Comparison of ENCODE assay signal across 22 cellular contexts in the genomic region with DNA sequence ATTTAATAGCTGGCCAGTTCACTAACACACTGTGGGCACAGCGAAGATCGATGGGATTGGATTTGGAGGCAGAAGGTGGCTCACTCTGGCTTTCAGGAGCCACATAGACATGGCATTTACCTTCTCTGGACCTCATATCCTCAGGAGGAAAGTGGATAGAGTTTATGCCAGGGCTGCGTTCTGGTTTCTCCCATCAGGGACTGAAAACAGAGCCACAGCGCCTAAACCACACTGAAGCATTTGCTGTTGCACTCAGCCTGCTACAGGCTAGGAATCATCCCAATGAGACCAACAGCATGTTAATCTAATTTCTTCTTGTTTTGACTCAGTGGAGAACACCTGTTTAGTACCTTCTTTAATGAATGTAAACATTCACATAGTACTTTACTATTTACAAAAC. TPM values are rescaled to one million over a fixed set of nuclear protein-coding genes. Genes with fewer than 3 reads are reported as not detected.
DNase-seq lines count a peak whose midpoint lies in the region; ATAC-seq and TF ChIP-seq lines count a peak whose summit lies in the region.
"Had no signal": no experiment of that assay in that cellular context is flagged by ENCODE, and none has a peak within 500 bp of the region (broad histone marks: within the 10 kb centered on the region; RNA-seq: fewer than 3 reads in every experiment).

No MANE protein-coding gene starts in this region.

- intact Hi-C loops in activated CD4-positive, alpha-beta T cell treated with anti-CD3 and anti-CD28 coated beads, Interleukin-2, amount 10 ng/mL, durations not matched to agents 24 days and 14 days (cut with micrococcal nuclease) = no loop called here
- intact Hi-C loops in CD8-positive, alpha-beta T cell (cut with DNase I, micrococcal nuclease) = loop anchor here in 1 of 2 experiments (10.0 kb wide), 1 partner anchor 160 kb away; no protein-coding TSS in a partner anchor
- intact Hi-C loops in activated T-helper 2 cell treated with anti-CD3 and anti-CD28 coated beads, Interferon-gamma antibody, Interleukin-2, Interleukin-4, amounts not matched to agents 10 μg/mL and 5 μg/mL and 100 μg/mL, durations not matched to agents 14 hours and 24 hours and 36 hours (cut with micrococcal nuclease) = loop anchor here (10.0 kb wide), 2 partner anchors 60 to 320 kb away; a partner anchor contains a TSS

- ATAC-seq in CD8-positive, alpha-beta T cell = no peak
- ATAC-seq in GM23338 = no peak

- POLR2A ChIA-PET in CD8-positive, alpha-beta T cell (lab: Charles Lee) = no interaction called here

- CTCF ChIA-PET in CD8-positive, alpha-beta T cell (lab: Charles Lee) = no interaction called here

- H2AFZ ChIP-seq in GM23338 = no peak overlapping the region

- H3K4me3 ChIP-seq in CD8-positive, alpha-beta T cell (ENCODE audit: low read depth, low read length) = no peak overlapping the region
- H3K4me3 ChIP-seq in GM23338 = no peak overlapping the region
- H3K4me3 ChIP-seq: stomach, transverse colon had no signal

- H3F3A ChIP-seq in GM23338 (replicated peaks; ENCODE audit: low read depth) = no peaks in the 10 kb centered on the region

- no peaks in the 10 kb centered on the region for H3K79me2 ChIP-seq in GM23338 (replicated peaks; ENCODE audit: insufficient read depth)

- H3K27ac ChIP-seq in CD8-positive, alpha-beta T cell (ENCODE audit: low read depth, low read length) = no peak overlapping the region
- H3K27ac ChIP-seq in GM23338 (ENCODE audit: low read depth) = no peak overlapping the region
- H3K27ac ChIP-seq: KMS-11, stomach, transverse colon had no signal

- no peaks in the 10 kb centered on the region for H3K9me3 ChIP-seq in CD8-positive, alpha-beta T cell (ENCODE audit: low read length)
- H3K9me3 ChIP-seq: SK-N-SH, stomach, transverse colon had no signal

- no peaks in the 10 kb centered on the region for H3K27me3 ChIP-seq in CD8-positive, alpha-beta T cell (ENCODE audit: insufficient read depth, low read length)
- no peaks in the 10 kb centered on the region for H3K27me3 ChIP-seq in GM23338 (ENCODE audit: insufficient read depth)
- H3K27me3 ChIP-seq: stomach, transverse colon had no signal

- H3K36me3 Mint-ChIP-seq in activated CD4-positive, alpha-beta T cell treated with anti-CD3 and anti-CD28 coated beads, Interleukin-2, amount 10 ng/mL, durations not matched to agents 24 days and 14 days (ENCODE audit: low read depth) = no peaks in the 10 kb centered on the region
- peaks cover 2% of the 10 kb centered on the region for H3K36me3 Mint-ChIP-seq in CD8-positive, alpha-beta T cell
- H3K36me3 Mint-ChIP-seq in activated T-helper 2 cell treated with anti-CD3 and anti-CD28 coated beads, Interferon-gamma antibody, Interleukin-2, Interleukin-4, amounts not matched to agents 10 μg/mL and 5 μg/mL and 100 μg/mL, durations not matched to agents 14 hours and 24 hours and 36 hours (ENCODE audit: low read depth) = no peaks in the 10 kb centered on the region
- H3K36me3 Mint-ChIP-seq in immature natural killer cell (no peaks in the 10 kb centered on the region), GM23338 (ENCODE audit: low read depth) (no peaks in the 10 kb centered on the region)

- H3K36me3 ChIP-seq in CD8-positive, alpha-beta T cell (ENCODE audit: insufficient read depth, low read length) = no peaks in the 10 kb centered on the region
- no peaks in the 10 kb centered on the region for H3K36me3 ChIP-seq in GM23338 (ENCODE audit: insufficient read depth)
- H3K36me3 ChIP-seq: stomach, transverse colon had no signal

- H3K4me2 ChIP-seq in GM23338 = no peak overlapping the region
- H3K4me2 ChIP-seq: KMS-11, SK-N-SH had no signal

- peaks cover 32% of the 10 kb centered on the region for H3K4me1 Mint-ChIP-seq in activated CD4-positive, alpha-beta T cell treated with anti-CD3 and anti-CD28 coated beads, Interleukin-2, amount 10 ng/mL, durations not matched to agents 24 days and 14 days
- H3K4me1 Mint-ChIP-seq in CD8-positive, alpha-beta T cell (ENCODE audit: low read depth) = peaks cover 42% of the 10 kb centered on the region
- H3K4me1 Mint-ChIP-seq in activated T-helper 2 cell treated with anti-CD3 and anti-CD28 coated beads, Interferon-gamma antibody, Interleukin-2, Interleukin-4, amounts not matched to agents 10 μg/mL and 5 μg/mL and 100 μg/mL, durations not matched to agents 14 hours and 24 hours and 36 hours (ENCODE audit: low read depth) = peaks cover 49% of the 10 kb centered on the region
- H3K4me1 Mint-ChIP-seq in immature natural killer cell (peaks cover 35 to 72% of the 10 kb centered on the region in 2 donors), GM23338 (peaks cover 5% of the 10 kb centered on the region; the same call in 2 of the 3 replicates)

- no peak for TF ChIP-seq CTCF in CD8-positive, alpha-beta T cell (IDR thresholded peaks at IDR 0.05)
- no peak for TF ChIP-seq CTCF in GM20000 (IDR thresholded peaks at IDR 0.05; ENCODE audit: extremely low read depth, missing control alignments)
- TF ChIP-seq CTCF in GM23338 (conservative IDR thresholded peaks at IDR 0.05; ENCODE audit: low read depth in 2 of 2) = no peak

- H3K4me3 Mint-ChIP-seq in activated CD4-positive, alpha-beta T cell treated with anti-CD3 and anti-CD28 coated beads, Interleukin-2, amount 10 ng/mL, durations not matched to agents 24 days and 14 days = peak overlapping the region; percentile 31
- peak overlapping the region; percentile 9 for H3K4me3 Mint-ChIP-seq in CD8-positive, alpha-beta T cell
- H3K4me3 Mint-ChIP-seq in activated T-helper 2 cell treated with anti-CD3 and anti-CD28 coated beads, Interferon-gamma antibody, Interleukin-2, Interleukin-4, amounts not matched to agents 10 μg/mL and 5 μg/mL and 100 μg/mL, durations not matched to agents 14 hours and 24 hours and 36 hours (ENCODE audit: low read depth) = peak overlapping the region; percentile 31
- H3K4me3 Mint-ChIP-seq in immature natural killer cell (peak overlapping the region in 2 of 5 donors; percentile 84 to 88), GM23338 (no peak overlapping the region)
- H3K4me3 Mint-ChIP-seq: activated naive CD4-positive, alpha-beta T cell treated with anti-CD3 and anti-CD28 coated beads for 36 hours had no signal

- H3K27ac Mint-ChIP-seq in activated CD4-positive, alpha-beta T cell treated with anti-CD3 and anti-CD28 coated beads, Interleukin-2, amount 10 ng/mL, durations not matched to agents 24 days and 14 days = no peak overlapping the region
- no peak overlapping the region for H3K27ac Mint-ChIP-seq in CD8-positive, alpha-beta T cell
- no peak overlapping the region for H3K27ac Mint-ChIP-seq in activated T-helper 2 cell treated with anti-CD3 and anti-CD28 coated beads, Interferon-gamma antibody, Interleukin-2, Interleukin-4, amounts not matched to agents 10 μg/mL and 5 μg/mL and 100 μg/mL, durations not matched to agents 14 hours and 24 hours and 36 hours
- H3K27ac Mint-ChIP-seq in immature natural killer cell (peak overlapping the region; percentile 11 to 93 (median 77)), GM23338 (no peak overlapping the region)
- H3K27ac Mint-ChIP-seq: activated naive CD4-positive, alpha-beta T cell treated with anti-CD3 and anti-CD28 coated beads for 36 hours had no signal

- H3K9me3 Mint-ChIP-seq in activated CD4-positive, alpha-beta T cell treated with anti-CD3 and anti-CD28 coated beads, Interleukin-2, amount 10 ng/mL, durations not matched to agents 24 days and 14 days = no peaks in the 10 kb centered on the region
- no peaks in the 10 kb centered on the region for H3K9me3 Mint-ChIP-seq in CD8-positive, alpha-beta T cell
- H3K9me3 Mint-ChIP-seq in activated T-helper 2 cell treated with anti-CD3 and anti-CD28 coated beads, Interferon-gamma antibody, Interleukin-2, Interleukin-4, amounts not matched to agents 10 μg/mL and 5 μg/mL and 100 μg/mL, durations not matched to agents 14 hours and 24 hours and 36 hours = no peaks in the 10 kb centered on the region
- H3K9me3 Mint-ChIP-seq in immature natural killer cell (no peaks in the 10 kb centered on the region), GM23338 (no peaks in the 10 kb centered on the region)
- H3K9me3 Mint-ChIP-seq: activated naive CD4-positive, alpha-beta T cell treated with anti-CD3 and anti-CD28 coated beads for 36 hours had no signal

- H3K9me2 ChIP-seq in GM23338 (ENCODE audit: insufficient read depth) = no peaks in the 10 kb centered on the region
- H3K9me2 ChIP-seq: SK-N-SH had no signal

- H4K20me1 ChIP-seq in GM23338 (replicated peaks; ENCODE audit: insufficient read depth) = no peaks in the 10 kb centered on the region

- peak; percentile 57 for DNase-seq in activated CD4-positive, alpha-beta T cell treated with anti-CD3 and anti-CD28 coated beads, Interleukin-2, amount 10 ng/mL, durations not matched to agents 24 days and 14 days
- DNase-seq in activated CD4-positive, alpha-beta T cell treated with anti-CD3 and anti-CD28 coated beads, Interleukin-2, amount 50 U/mL, for 48 hours = no peak
- DNase-seq in CD8-positive, alpha-beta T cell = no peak
- DNase-seq in activated T-helper 2 cell treated with anti-CD3 and anti-CD28 coated beads, Interferon-gamma antibody, Interleukin-2, Interleukin-4, amounts not matched to agents 10 μg/mL and 5 μg/mL and 100 μg/mL, durations not matched to agents 14 hours and 24 hours and 36 hours (ENCODE audit: low spot score) = no peak
- DNase-seq in immature natural killer cell (no peak), GM20000 (ENCODE audit: low spot score) (no peak), GM23338 (ENCODE audit: low spot score) (no peak)
- DNase-seq in activated CD4-positive, CD25-positive, alpha-beta regulatory T cell (lab: John Stamatoyannopoulos, UW) = no peak
- DNase-seq: 8988T; activated CD4-positive, alpha-beta T cell treated with anti-CD3 and anti-CD28 coated beads for 1 hour; activated naive CD4-positive, alpha-beta T cell treated with anti-CD3 and anti-CD28 coated beads for 36 hours; AML-193; Calu3; HCEC 1CT; NCI-H2029; SK-N-SH; stimulated activated CD4-positive, alpha-beta T cell treated with anti-CD3 and anti-CD28 coated beads, Interleukin-4, amount 100 ng/mL, for 1 hour; stomach; transverse colon had no signal

- H3K4me1 ChIP-seq in CD8-positive, alpha-beta T cell (ENCODE audit: insufficient read depth, low read length) = peaks cover 24% of the 10 kb centered on the region
- H3K4me1 ChIP-seq in GM23338 (ENCODE audit: insufficient read depth) = no peaks in the 10 kb centered on the region

- H3K27me3 Mint-ChIP-seq in activated CD4-positive, alpha-beta T cell treated with anti-CD3 and anti-CD28 coated beads, Interleukin-2, amount 10 ng/mL, durations not matched to agents 24 days and 14 days = no peaks in the 10 kb centered on the region
- no peaks in the 10 kb centered on the region for H3K27me3 Mint-ChIP-seq in CD8-positive, alpha-beta T cell (ENCODE audit: low read depth)
- no peaks in the 10 kb centered on the region for H3K27me3 Mint-ChIP-seq in activated T-helper 2 cell treated with anti-CD3 and anti-CD28 coated beads, Interferon-gamma antibody, Interleukin-2, Interleukin-4, amounts not matched to agents 10 μg/mL and 5 μg/mL and 100 μg/mL, durations not matched to agents 14 hours and 24 hours and 36 hours (ENCODE audit: low read depth)
- H3K27me3 Mint-ChIP-seq in immature natural killer cell (ENCODE audit: low read depth in 3 of 3) (peaks cover 3 to 9% (median 5%) of the 10 kb centered on the region in 3 donors), GM23338 (ENCODE audit: insufficient read depth, low read depth, poor library complexity) (peaks cover 2% of the 10 kb centered on the region)

RNA-seq across cellular contexts. Expression of a gene that starts 1.6 kb away (rescaled TPM):
- total RNA-seq in activated CD4-positive, alpha-beta T cell treated with anti-CD3 and anti-CD28 coated beads, Interleukin-2, amount 10 ng/mL, durations not matched to agents 24 days and 14 days = 0.90 and 1.1 TPM in 2 replicates
- total RNA-seq in CD8-positive, alpha-beta T cell = 1 to 10 TPM; 1.8 to 2.1 TPM
- total RNA-seq in activated T-helper 2 cell treated with anti-CD3 and anti-CD28 coated beads, Interferon-gamma antibody, Interleukin-2, Interleukin-4, amounts not matched to agents 10 μg/mL and 5 μg/mL and 100 μg/mL, durations not matched to agents 14 hours and 24 hours and 36 hours = 3.2 and 3.7 TPM in 2 replicates
- polyA plus RNA-seq in immature natural killer cell (1 to 10 TPM in 2 of 3 donors, not detected in 1; 2.0 to 2.1 TPM), GM23338 (2016; fragmentation: Nextera tagmentation; extraction: Ambion mirVana) (not detected in 2 replicates)
- total RNA-seq in GM23338 (2014; rRNA removed; shearing (Covaris generic)) = not detected in 2 replicates
- total RNA-seq: Calu3, fibroblast of lung, NCI-H460 had no signal

Comparison
In these comparisons a context has a peak if more than half of its experiments do, and no peak if none do; other contexts are left out.
1. H3K27ac Mint-ChIP-seq: peak in immature natural killer cell (6 of 6); none in activated CD4-positive, alpha-beta T cell treated with anti-CD3 and anti-CD28 coated beads, Interleukin-2, amount 10 ng/mL, durations not matched to agents 24 days and 14 days (single experiment), CD8-positive, alpha-beta T cell (single experiment), activated T-helper 2 cell treated with anti-CD3 and anti-CD28 coated beads, Interferon-gamma antibody, Interleukin-2, Interleukin-4, amounts not matched to agents 10 μg/mL and 5 μg/mL and 100 μg/mL, durations not matched to agents 14 hours and 24 hours and 36 hours (single experiment) and GM23338 (single experiment).